Comparison of ENCODE assay signal across 16 cellular contexts in the genomic region with DNA sequence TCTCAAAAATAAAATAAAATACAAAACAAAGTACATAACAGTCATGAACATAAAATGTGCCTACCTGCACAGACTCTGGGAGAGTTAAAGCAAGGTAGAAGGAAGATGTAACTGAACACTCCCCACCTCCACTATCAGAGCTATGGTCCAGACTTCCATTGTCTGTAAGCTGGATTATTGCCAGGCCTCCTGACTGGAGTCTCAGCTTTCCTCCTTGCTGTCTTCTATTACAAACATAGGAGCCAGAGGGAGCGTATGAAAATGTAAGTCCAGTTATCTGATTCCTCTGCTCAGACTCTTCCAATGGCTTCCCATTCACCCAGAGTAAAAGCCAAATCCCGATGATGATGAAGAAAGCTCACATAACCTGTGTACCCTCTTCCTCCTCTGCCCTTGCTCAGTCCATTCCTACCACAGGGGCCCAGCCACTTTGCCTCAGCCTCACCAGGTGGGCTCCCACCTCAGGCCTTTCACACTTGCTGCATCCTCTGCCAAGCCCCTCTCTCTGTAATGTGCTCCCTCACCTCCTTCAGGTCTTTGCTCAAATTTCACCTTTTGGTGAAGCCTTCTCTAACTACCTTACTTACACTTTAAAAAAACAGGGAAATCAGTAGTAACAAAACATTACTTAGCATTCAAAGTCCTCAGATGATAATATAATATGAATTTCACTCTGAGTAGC.
DNase-seq lines count a peak whose midpoint lies in the region; TF ChIP-seq lines count a peak whose summit lies in the region.
"Had no signal": no experiment of that assay in that cellular context is flagged by ENCODE, and none has a peak within 500 bp of the region (broad histone marks: within the 10 kb centered on the region; RNA-seq: fewer than 3 reads in every experiment).

No MANE protein-coding gene starts in this region.

- no peak for TF ChIP-seq CTCF in fibroblast of mammary gland (conservative IDR thresholded peaks at IDR 0.05; ENCODE audit: control insufficient read depth, insufficient read depth, low read depth, low read length)

- DNase-seq in DMS 273 (lab: John Stamatoyannopoulos, UW; ENCODE audit: unreplicated experiment), result peak; percentile 8
- DNase-seq in DMS 273 treated with DMSO at 0.1 percent for 48 hours (lab: John Stamatoyannopoulos, UW), result no peak
- DNase-seq in COR-L47 (lab: John Stamatoyannopoulos, UW), result peak; percentile 53
- peak; percentile 28 for DNase-seq in NCI-H446 treated with DMSO at 0.1 percent for 48 hours (lab: John Stamatoyannopoulos, UW)
- DNase-seq in fibroblast of mammary gland (ENCODE audit: low read depth), result peak; percentile 0
- DNase-seq in dedifferentiated amniotic fluid mesenchymal stem cell (ENCODE audit: extremely low spot score), result no peak
- no peak for DNase-seq in COLO829 (ENCODE audit: low spot score)
- no peak for DNase-seq in OCI-M2 (lab: John Stamatoyannopoulos, UW; ENCODE audit: unreplicated experiment)
- DNase-seq: CD8-positive, alpha-beta T cell; HCEC 1CT; IMR-90; Kasumi-1; NCI-H1436 treated with DMSO at 0.1 percent for 48 hours; NCI-H524 treated with DMSO at 0.1 percent for 48 hours; Peyer's patch; Right ventricle myocardium superior had no signal

- H3K4me3 ChIP-seq in fibroblast of mammary gland (ENCODE audit: control insufficient read depth, low read depth, low read length), result no peak overlapping the region
- H3K4me3 ChIP-seq: Peyer's patch had no signal

Comparison
In these comparisons a context has a peak if more than half of its experiments do, and no peak if none do; other contexts are left out.
1. DNase-seq: peak in DMS 273 (single experiment), COR-L47 (single experiment), NCI-H446 treated with DMSO at 0.1 percent for 48 hours (single experiment) and fibroblast of mammary gland (single experiment); none in DMS 273 treated with DMSO at 0.1 percent for 48 hours (single experiment), dedifferentiated amniotic fluid mesenchymal stem cell (single experiment), COLO829 (single experiment) and OCI-M2 (single experiment).